ENCODE assay signal across 1 cellular context in genomic region chr15:78220713-78221112, GRCh38.
TF ChIP-seq lines count a peak whose summit lies in the region.

No MANE protein-coding gene starts in this region.

TF ChIP-seq in IMR-90, 13 proteins besides CTCF, POLR2A, EP300 and RAD21:
- TF ChIP-seq ELK1 (IDR thresholded peaks at IDR 0.05; ENCODE audit: borderline replicate concordance, low read depth, low read length) (no peak), BHLHE40 (IDR thresholded peaks at IDR 0.05; ENCODE audit: low read depth, low read length) (no peak), MXI1 (IDR thresholded peaks at IDR 0.05; ENCODE audit: borderline replicate concordance, low read depth, low read length) (no peak), CEBPB (IDR thresholded peaks at IDR 0.05; ENCODE audit: low read depth, low read length) (no peak), USF2 (IDR thresholded peaks at IDR 0.05; ENCODE audit: low read depth, low read length) (no peak), RCOR1 (IDR thresholded peaks at IDR 0.05; ENCODE audit: insufficient replicate concordance, low read length) (no peak), FOS (IDR thresholded peaks at IDR 0.05; ENCODE audit: low read depth, low read length) (no peak), CHD1 (IDR thresholded peaks at IDR 0.05; ENCODE audit: low read depth, low read length) (no peak), MAFK (IDR thresholded peaks at IDR 0.05; ENCODE audit: low read depth, low read length) (no peak), RFX5 (IDR thresholded peaks at IDR 0.05; ENCODE audit: low read depth, low read length) (no peak), MAZ (IDR thresholded peaks at IDR 0.05; ENCODE audit: borderline replicate concordance, low read depth, low read length) (no peak), SMC3 (IDR thresholded peaks at IDR 0.05; ENCODE audit: low read depth, low read length) (no peak), NFE2L2 (IDR thresholded peaks at IDR 0.05; ENCODE audit: low read depth, low read length) (no peak)
TF ChIP-seq in IMR-90: peak in this region for 0.
